ENCODE assay signal across 13 cellular contexts in the genomic region with DNA sequence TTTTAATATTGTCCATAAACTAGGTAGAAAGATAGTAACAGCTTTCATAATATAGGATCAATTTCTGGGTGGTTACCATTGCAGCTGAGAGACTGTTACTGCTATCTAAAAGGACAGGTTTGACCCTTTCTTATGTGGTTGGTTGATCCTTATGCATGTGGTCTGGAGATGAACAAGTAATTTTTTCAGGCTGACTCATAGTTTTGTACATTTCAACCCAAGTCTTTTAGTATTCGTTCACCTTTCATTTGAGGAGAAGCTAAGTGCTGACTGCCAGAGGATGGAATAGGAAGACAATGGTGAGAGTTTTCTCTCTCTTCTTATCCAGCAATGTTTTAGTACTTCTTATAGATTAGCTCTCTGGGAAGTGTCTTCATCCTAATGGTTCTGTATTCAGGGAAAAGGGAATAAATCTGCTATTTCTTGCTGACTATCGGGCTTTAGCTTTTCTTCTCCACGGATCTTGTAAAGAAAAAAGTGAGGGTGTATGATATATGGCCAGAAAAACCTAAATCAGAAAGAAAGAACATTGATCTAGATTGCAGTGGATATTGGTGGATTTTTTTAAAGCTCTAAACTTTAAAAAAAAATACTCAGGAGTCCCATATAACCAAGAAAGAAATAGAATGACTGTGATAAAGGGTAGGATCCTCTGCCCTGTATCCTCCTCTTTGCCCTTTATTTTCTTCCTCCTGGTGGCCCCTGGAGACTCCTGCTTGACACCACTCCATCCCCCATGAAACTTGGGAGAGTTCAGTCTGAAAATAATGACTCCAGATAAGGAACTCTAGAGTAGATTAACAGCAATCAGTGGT.
DNase-seq lines count a peak whose midpoint lies in the region; ATAC-seq, FAIRE-seq and TF ChIP-seq lines count a peak whose summit lies in the region.
"Had no signal": no experiment of that assay in that cellular context is flagged by ENCODE, and none has a peak within 500 bp of the region (broad histone marks: within the 10 kb centered on the region; RNA-seq: fewer than 3 reads in every experiment).

No MANE protein-coding gene starts in this region.

- H3K27ac Mint-ChIP-seq in T-cell = no peak overlapping the region

- H3K4me3 ChIP-seq in BJ (ENCODE audit: low read depth, low read length) (no peak overlapping the region), ascending aorta (no peak overlapping the region), keratinocyte (ENCODE audit: control insufficient read depth in 2 of 3, extremely low read depth in 1 of 3, insufficient read depth in 2 of 3, low read depth in 1 of 3, low read length in 3 of 3) (peak overlapping the region in 2 of 3 experiments; percentile 34 to 64)
- H3K4me3 ChIP-seq: BLaER1 treated with 17β-estradiol and CSF1 and Interleukin-3, amounts not matched to agents 10 nM and 100 nM; colonic mucosa had no signal

- no peak overlapping the region for H3K9ac ChIP-seq in keratinocyte (ENCODE audit: control insufficient read depth, extremely low read depth, insufficient read depth, low read length)
- H3K9ac ChIP-seq: BLaER1 treated with 17β-estradiol and CSF1 and Interleukin-3, amounts not matched to agents 10 nM and 100 nM had no signal

- no peaks in the 10 kb centered on the region for H3K9me1 ChIP-seq in keratinocyte (ENCODE audit: control insufficient read depth, extremely low read depth, insufficient read depth, low read length)

- H4K20me1 ChIP-seq in keratinocyte (ENCODE audit: control insufficient read depth, extremely low read depth, insufficient read depth, low read length) = no peaks in the 10 kb centered on the region
- H4K20me1 ChIP-seq: BLaER1 treated with 17β-estradiol and CSF1 and Interleukin-3, amounts not matched to agents 10 nM and 100 nM had no signal

- H3K4me1 ChIP-seq in ascending aorta (peaks cover 3 to 45% of the 10 kb centered on the region in 2 donors), keratinocyte (ENCODE audit: control insufficient read depth, extremely low read depth, insufficient read depth, low read length) (peaks cover 19% of the 10 kb centered on the region)
- H3K4me1 ChIP-seq: colonic mucosa had no signal

- H3K27me3 ChIP-seq in BJ (ENCODE audit: control insufficient read depth, insufficient read depth, low read length) (no peaks in the 10 kb centered on the region), ascending aorta (no peaks in the 10 kb centered on the region), keratinocyte (ENCODE audit: control insufficient read depth, extremely low read depth, insufficient read depth, low read length) (no peaks in the 10 kb centered on the region)
- H3K27me3 ChIP-seq: BLaER1 treated with 17β-estradiol and CSF1 and Interleukin-3, amounts not matched to agents 10 nM and 100 nM; colonic mucosa had no signal

- H3K9me3 Mint-ChIP-seq in T-cell = no peaks in the 10 kb centered on the region

- no peaks in the 10 kb centered on the region for H3K36me3 ChIP-seq in BJ (ENCODE audit: control insufficient read depth, insufficient read depth, low read length)
- H3K36me3 ChIP-seq in ascending aorta = no peaks in the 10 kb centered on the region
- H3K36me3 ChIP-seq in keratinocyte (ENCODE audit: control insufficient read depth in 2 of 2, extremely low read depth in 1 of 2, insufficient read depth in 2 of 2, low read length in 2 of 2) = no peaks in the 10 kb centered on the region
- H3K36me3 ChIP-seq: BLaER1 treated with 17β-estradiol and CSF1 and Interleukin-3, amounts not matched to agents 10 nM and 100 nM; colonic mucosa had no signal

- peaks cover 20 to 37% of the 10 kb centered on the region in 2 donors for H3K27me3 Mint-ChIP-seq in T-cell

- CTCF ChIA-PET in BJ (lab: Yijun Ruan, JAX) (interaction anchor here (0.5 to 1.6 kb wide), 8 partner anchors 60 to 113 kb away, joined by 3 to 6 read pairs (median 4); partner anchors contain the start of gene CPED1), T-cell (lab: Charles Lee) (interaction anchor here (0.8 to 2.0 kb wide), 8 partner anchors 8 to 270 kb away, joined by 3 to 8 read pairs (median 3); no protein-coding TSS in a partner anchor)

- dilution Hi-C loops in keratinocyte (cut with MboI; ENCODE audit: extremely low pct_ligation_motif_present, low sequenced_read_pairs) = no loop called here

- H3K27ac ChIP-seq in ascending aorta (peak overlapping the region; percentile 21 to 39), keratinocyte (ENCODE audit: control insufficient read depth, insufficient read depth, low read length) (no peak overlapping the region)
- H3K27ac ChIP-seq: BLaER1 treated with 17β-estradiol and CSF1 and Interleukin-3, amounts not matched to agents 10 nM and 100 nM; colonic mucosa had no signal

- POLR2A ChIA-PET in BJ (lab: Charles Lee) (no interaction called here), T-cell (lab: Charles Lee) (no interaction called here)

- FAIRE-seq in keratinocyte (lab: Jason Lieb, UNC) (peak; percentile 78), frontal cortex (lab: Jason Lieb, UNC) (no peak)

- intact Hi-C loops in ascending aorta (cut with DNase I) = no loop called here

- peak overlapping the region; percentile 49 for H3K4me2 ChIP-seq in keratinocyte (ENCODE audit: control insufficient read depth, extremely low read depth, insufficient read depth, low read depth, low read length)

- H3K79me2 ChIP-seq in keratinocyte (ENCODE audit: control insufficient read depth, insufficient read depth, low read length) = peaks cover 2% of the 10 kb centered on the region

- no peaks in the 10 kb centered on the region for H3K9me3 ChIP-seq in ascending aorta
- H3K9me3 ChIP-seq in keratinocyte (ENCODE audit: control insufficient read depth, low read depth, low read length) = no peaks in the 10 kb centered on the region
- H3K9me3 ChIP-seq: BLaER1 treated with 17β-estradiol and CSF1 and Interleukin-3, amounts not matched to agents 10 nM and 100 nM; colonic mucosa had no signal

- TF ChIP-seq CTCF in BJ (IDR thresholded peaks at IDR 0.05; ENCODE audit: insufficient read depth, low read depth, low read length) = no peak
- TF ChIP-seq CTCF in ascending aorta (IDR thresholded peaks at IDR 0.05) = no peak
- TF ChIP-seq CTCF in keratinocyte (optimal IDR thresholded peaks at IDR 0.05 in 1 of 3, IDR thresholded peaks at IDR 0.05 in 1 of 3, conservative IDR thresholded peaks at IDR 0.05 in 1 of 3; ENCODE audit: extremely low read depth in 1 of 3, insufficient read depth in 2 of 3, low read length in 3 of 3) = no peak

- peak overlapping the region; percentile 11 for H2AFZ ChIP-seq in keratinocyte (ENCODE audit: control insufficient read depth, low read length)

- no peak for ATAC-seq in T-cell (replicated peaks in 1 of 4)

- H3K4me1 Mint-ChIP-seq in T-cell = no peaks in the 10 kb centered on the region

- DNase-seq in BJ (ENCODE audit: low read depth) (peak; percentile 28), HPDE6-E6E7 (ENCODE audit: extremely low spot score) (peak; percentile 27), ascending aorta (ENCODE audit: low spot score in 2 of 2) (no peak), keratinocyte (ENCODE audit: low read depth, low spot score) (no peak), NCI-H1694 (lab: John Stamatoyannopoulos, UW) (no peak), frontal cortex (ENCODE audit: low spot score in 2 of 2) (no peak), NCI-H526 treated with DMSO at 0.1 percent for 48 hours (lab: John Stamatoyannopoulos, UW) (no peak), T-cell (no peak)
- DNase-seq: colonic mucosa, Kasumi-1, NCI-H524 treated with DMSO at 0.1 percent for 48 hours, T-helper 2 cell had no signal

- H3K36me3 Mint-ChIP-seq in T-cell = no peaks in the 10 kb centered on the region

- H3K4me3 Mint-ChIP-seq in T-cell = no peak overlapping the region

Comparison
In these comparisons a context has a peak if more than half of its experiments do, and no peak if none do; other contexts are left out.
1. DNase-seq: peak in BJ (single experiment) and HPDE6-E6E7 (single experiment); none in ascending aorta (0 of 2), keratinocyte (single experiment), NCI-H1694 (single experiment), frontal cortex (0 of 2), NCI-H526 treated with DMSO at 0.1 percent for 48 hours (single experiment) and T-cell (0 of 34).
2. H3K4me3 ChIP-seq: peak in keratinocyte (2 of 3); none in BJ (single experiment) and ascending aorta (0 of 2).